19 cellular contexts compared by ENCODE assay signal in genomic region chr16:57940382-57940966, GRCh38. TPM values are rescaled to one million over a fixed set of nuclear protein-coding genes. Genes with fewer than 3 reads are reported as not detected.
DNase-seq lines count a peak whose midpoint lies in the region; ATAC-seq, FAIRE-seq and TF ChIP-seq lines count a peak whose summit lies in the region.
"Had no signal": no experiment of that assay in that cellular context is flagged by ENCODE, and none has a peak within 500 bp of the region (broad histone marks: within the 10 kb centered on the region; RNA-seq: fewer than 3 reads in every experiment).

No MANE protein-coding gene starts in this region.

- BruUV-seq in HepG2 (replicated peaks; lab: Mats Ljungman, UMichigan) (no TSS peak), K562 (replicated peaks; lab: Mats Ljungman, UMichigan) (no TSS peak)

- in situ Hi-C loops in HepG2 (cut with HindIII; ENCODE audit: extremely low pct_ligation_motif_present, low pct_unique_long_range_greater_than_20kb) (no loop called here), K562 (cut with MboI) (no loop called here)

- H3K9me3 ChIP-seq in HepG2 (ENCODE audit: low read length): no peaks in the 10 kb centered on the region
- no peaks in the 10 kb centered on the region for H3K9me3 ChIP-seq in right lobe of liver
- H3K9me3 ChIP-seq in K562 (replicated peaks; ENCODE audit: control insufficient read depth, insufficient read depth, low read depth, low read length): no peaks in the 10 kb centered on the region
- no peaks in the 10 kb centered on the region for H3K9me3 ChIP-seq in osteoblast (ENCODE audit: low read depth, low read length)

- H3K27ac ChIP-seq in HepG2 (ENCODE audit: extremely low read length, insufficient read depth, low read length) (no peak overlapping the region), right lobe of liver (no peak overlapping the region), K562 (ENCODE audit: extremely low read depth, low read depth, low read length) (no peak overlapping the region), osteoblast (ENCODE audit: low read depth, low read length) (no peak overlapping the region)
- H3K27ac ChIP-seq: GM23248 had no signal

- H3K4me1 ChIP-seq in HepG2 (ENCODE audit: insufficient read depth, low read length) (peaks cover 11% of the 10 kb centered on the region), right lobe of liver (peaks cover 0 to 10% (median 0%) of the 10 kb centered on the region in 4 donors), K562 (replicated peaks in 1 of 2; ENCODE audit: control insufficient read depth in 2 of 2, insufficient read depth in 2 of 2, low read length in 2 of 2) (peaks cover 0 to 4% of the 10 kb centered on the region in 2 experiments; a peak in 2 of 5 replicates), osteoblast (ENCODE audit: insufficient read depth, low read length) (peaks cover 2% of the 10 kb centered on the region)

- no peak for TF ChIP-seq RAD21 in HepG2 (CRISPR knock-in tag; IDR thresholded peaks at IDR 0.05)
- no peak for TF ChIP-seq RAD21 in K562 (CRISPR knock-in tag; conservative IDR thresholded peaks at IDR 0.05 in 1 of 2, IDR thresholded peaks at IDR 0.05 in 1 of 2)

- H2AFZ ChIP-seq in HepG2 (ENCODE audit: low read length) (no peak overlapping the region), K562 (ENCODE audit: low read depth, low read length) (no peak overlapping the region), osteoblast (ENCODE audit: low read length) (no peak overlapping the region)
- H2AFZ ChIP-seq: GM23248 had no signal

- no peaks in the 10 kb centered on the region for H3K79me2 ChIP-seq in HepG2 (ENCODE audit: insufficient read depth, low read length)
- H3K79me2 ChIP-seq in K562 (ENCODE audit: control insufficient read depth, insufficient read depth, low read length): no peaks in the 10 kb centered on the region
- no peaks in the 10 kb centered on the region for H3K79me2 ChIP-seq in osteoblast (ENCODE audit: insufficient read depth, low read length)

- intact Hi-C loops in HepG2 (cut with micrococcal nuclease; ENCODE audit: unreplicated experiment): no loop called here
- intact Hi-C loops in right lobe of liver (cut with DNase I): no loop called here
- intact Hi-C loops in K562 (cut with micrococcal nuclease): no loop called here

- H3K27me3 ChIP-seq in HepG2 (ENCODE audit: control insufficient read depth in 1 of 2, insufficient read depth in 2 of 2, low read length in 2 of 2) (peaks cover 0 to 41% of the 10 kb centered on the region in 2 experiments; a peak in 3 of 5 replicates), right lobe of liver (no peaks in the 10 kb centered on the region), K562 (ENCODE audit: control insufficient read depth in 2 of 2, insufficient read depth in 2 of 2, low read length in 2 of 2) (peaks cover 29 to 56% of the 10 kb centered on the region in 2 experiments), osteoblast (ENCODE audit: insufficient read depth, low read length) (peaks cover 3% of the 10 kb centered on the region)

- TF ChIP-seq CTCF in HepG2 (CRISPR knock-in tag; IDR thresholded peaks at IDR 0.05) (no peak), right lobe of liver (IDR thresholded peaks at IDR 0.05) (no peak), HFF-Myc (IDR thresholded peaks at IDR 0.05; ENCODE audit: low read depth, low read length, missing control alignments) (no peak), K562 (IDR thresholded peaks at IDR 0.05 in 2 of 3, conservative IDR thresholded peaks at IDR 0.05 in 1 of 3; ENCODE audit: insufficient read depth in 2 of 3, low read depth in 1 of 3, low read length in 3 of 3) (no peak), osteoblast (IDR thresholded peaks at IDR 0.05; ENCODE audit: extremely low read depth, low read depth, low read length) (no peak)

- no peak for ATAC-seq in HepG2
- ATAC-seq in right lobe of liver: no peak
- no peak for ATAC-seq in K562
- no peak for ATAC-seq in HG03196 (IDR thresholded peaks at IDR 0.05; ENCODE audit: unreplicated experiment)

- H3K9me1 ChIP-seq in K562 (ENCODE audit: control insufficient read depth, insufficient read depth, low read length): no peaks in the 10 kb centered on the region

- TF ChIP-seq POLR2A in HepG2 (IDR thresholded peaks at IDR 0.05; ENCODE audit: insufficient read depth in 1 of 2, low read depth in 2 of 2, low read length in 2 of 2) (no peak), right lobe of liver (IDR thresholded peaks at IDR 0.05) (no peak), K562 (conservative IDR thresholded peaks at IDR 0.05) (no peak)

- CTCF ChIA-PET in HepG2 (lab: Yijun Ruan, JAX; ENCODE audit: low intra/inter-chr PET ratio, low total read pairs): no interaction called here
- CTCF ChIA-PET in K562 (lab: Yijun Ruan, JAX; ENCODE audit: low intra/inter-chr PET ratio): no interaction called here

- POLR2A ChIA-PET in HepG2 (lab: Yijun Ruan, JAX): no interaction called here
- POLR2A ChIA-PET in K562 (lab: Yijun Ruan, JAX): interaction anchor here (0.6 kb wide), 1 partner anchor 1395 kb away, joined by 3 read pairs; no protein-coding TSS in a partner anchor

- no peak for FAIRE-seq in HepG2 (lab: Jason Lieb, UNC)
- FAIRE-seq in K562 (lab: Jason Lieb, UNC): no peak
- FAIRE-seq: G401.6, GM12892, H1 had no signal

- no peaks in the 10 kb centered on the region for H4K20me1 ChIP-seq in HepG2 (ENCODE audit: insufficient read depth, low read length)
- H4K20me1 ChIP-seq in K562 (replicated peaks; ENCODE audit: control insufficient read depth, insufficient read depth, low read length): 0 out of 2 replicates have a peak, but pooled peaks cover 4% of the 10 kb centered on the region
- no peaks in the 10 kb centered on the region for H4K20me1 ChIP-seq in osteoblast (ENCODE audit: insufficient read depth, low read length)

- no peaks in the 10 kb centered on the region for H3K36me3 ChIP-seq in HepG2 (replicated peaks in 1 of 2; ENCODE audit: control insufficient read depth in 1 of 2, insufficient read depth in 2 of 2, low read length in 2 of 2)
- no peaks in the 10 kb centered on the region for H3K36me3 ChIP-seq in right lobe of liver
- no peaks in the 10 kb centered on the region for H3K36me3 ChIP-seq in K562 (ENCODE audit: control insufficient read depth, insufficient read depth, low read length)
- H3K36me3 ChIP-seq in osteoblast (ENCODE audit: insufficient read depth, low read length): no peaks in the 10 kb centered on the region

- H3K9ac ChIP-seq in HepG2 (ENCODE audit: insufficient read depth, low read depth, low read length) (no peak overlapping the region), K562 (ENCODE audit: insufficient read depth in 1 of 2, low read depth in 2 of 2, low read length in 2 of 2) (no peak overlapping the region)
- H3K9ac ChIP-seq: GM23248 had no signal

- H3K4me2 ChIP-seq in HepG2 (ENCODE audit: low read depth, low read length) (no peak overlapping the region), K562 (ENCODE audit: insufficient read depth, low read length) (no peak overlapping the region), osteoblast (ENCODE audit: insufficient read depth, low read length) (no peak overlapping the region)

- WGBS in HepG2 (ENCODE audit: low lambda C conversion rate): 42% methylated on average over 5 of the region's 5 CpGs
- 60% methylated on average over 3 of the region's 5 CpGs for WGBS in right lobe of liver (ENCODE audit: insufficient coverage, low coverage, low lambda C conversion rate, missing lambda C conversion rate)
- 10% methylated on average over 5 of the region's 5 CpGs for WGBS in K562 (ENCODE audit: insufficient coverage, low coverage, missing lambda C conversion rate)

- H3K4me3 ChIP-seq in HepG2 (replicated peaks in 1 of 3; ENCODE audit: insufficient read depth in 1 of 3, low read depth in 2 of 3, low read length in 3 of 3) (no peak overlapping the region), right lobe of liver (no peak overlapping the region), HFF-Myc (replicated peaks; ENCODE audit: low read depth, low read length) (no peak overlapping the region), K562 (no peak overlapping the region), osteoblast (ENCODE audit: insufficient read depth, low read length) (no peak overlapping the region)
- H3K4me3 ChIP-seq: GM23248 had no signal

- DNase-seq in HepG2 (ENCODE audit: low spot score): no peak
- DNase-seq in right lobe of liver: no peak
- DNase-seq in HFF-Myc (ENCODE audit: extremely low read depth, low read depth): peak; percentile 25
- DNase-seq in K562 (ENCODE audit: extremely low read depth in 1 of 4, low spot score in 3 of 4): no peak
- DNase-seq in osteoblast (ENCODE audit: insufficient read length, low spot score, missing footprints): peak; percentile 39
- DNase-seq in NCI-H2107 (lab: John Stamatoyannopoulos, UW): no peak
- DNase-seq in foreskin melanocyte: no peak
- DNase-seq: 8988T; CD4-positive, alpha-beta memory T cell; H7; HCEC 1CT; HFFc6 had no signal

- TF ChIP-seq EP300 in HepG2 (IDR thresholded peaks at IDR 0.05; ENCODE audit: low read depth in 2 of 2, low read length in 2 of 2) (no peak), HepG2 (CRISPR knock-in tag; IDR thresholded peaks at IDR 0.05; ENCODE audit: borderline replicate concordance) (no peak), K562 (IDR thresholded peaks at IDR 0.05; ENCODE audit: low read length) (no peak)

RNA-seq across cellular contexts. Expression of gene CNGB1, which starts 30.5 kb away (rescaled TPM):
- total RNA-seq in HepG2 (2016; rRNA removed; fragmentation: Illumina TruSeq; extraction: Trizol) (0.02 and 0.03 TPM in 2 replicates), right lobe of liver (not detected), K562 (2014; rRNA removed) (not detected in 2 replicates), K562 (2014; rRNA removed; fragmentation: Illumina TruSeq; extraction: Trizol) (not detected in 2 replicates), K562 (2015; rRNA removed; fragmentation: Illumina TruSeq; extraction: Trizol) (not detected in 2 replicates), K562 (2021) (not detected in 2 replicates), osteoblast (not detected in 2 replicates)
- not detected in 2 replicates for total RNA-seq in HepG2 (2016; cell fraction: cytosol; rRNA removed; fragmentation: Illumina TruSeq; extraction: Trizol; ENCODE audit: low read depth)
- 0.03 and 0.09 TPM in 2 replicates for total RNA-seq in HepG2 (2016; cell fraction: insoluble cytoplasmic fraction; rRNA removed; fragmentation: Illumina TruSeq; extraction: Trizol)
- 0.53 TPM in 1 of 2 replicates, not detected in the other for total RNA-seq in HepG2 (2016; cell fraction: membrane; rRNA removed; fragmentation: Illumina TruSeq; extraction: Trizol)
- total RNA-seq in HepG2 (2016; cell fraction: nucleus; rRNA removed; fragmentation: Illumina TruSeq; extraction: Trizol): not detected in 2 replicates
- polyA plus RNA-seq in HepG2 (2011; rRNA removed) (0.15 and 0.29 TPM in 2 replicates), K562 (2011; rRNA removed) (not detected in 2 replicates), K562 (2014; fragmentation: Illumina TruSeq; extraction: Trizol) (not detected in 2 replicates), K562 (2014; fragmentation: Nextera tagmentation; extraction: Ambion mirVana) (not detected), K562 (2014; rRNA removed) (not detected in 2 replicates)
- 0.15 and 0.33 TPM in 2 replicates for polyA plus RNA-seq in HepG2 (2011; cell fraction: cytosol; rRNA removed)
- 0.08 and 0.38 TPM in 2 replicates for polyA plus RNA-seq in HepG2 (2011; cell fraction: nucleus; rRNA removed)
- polyA plus RNA-seq in HepG2 (2012): 0.08 and 0.84 TPM in 2 replicates
- polyA plus RNA-seq in HepG2 (2016; cell fraction: cytosol; fragmentation: Illumina TruSeq; extraction: Trizol; ENCODE audit: low read depth): 0.09 and 0.19 TPM in 2 replicates
- polyA plus RNA-seq in HepG2 (2016; cell fraction: insoluble cytoplasmic fraction; fragmentation: Illumina TruSeq; extraction: Trizol; ENCODE audit: low read depth): 0.05 TPM in 1 of 2 replicates, not detected in the other
- polyA plus RNA-seq in HepG2 (2016; cell fraction: membrane; fragmentation: Illumina TruSeq; extraction: Trizol; ENCODE audit: low read depth): not detected in 2 replicates
- not detected in 2 replicates for polyA plus RNA-seq in HepG2 (2016; cell fraction: nucleus; fragmentation: Illumina TruSeq; extraction: Trizol; ENCODE audit: insufficient read depth, low read depth)
- polyA minus RNA-seq in HepG2 (2011; rRNA and poly(A)+ RNA removed; ENCODE audit: low replicate concordance): 4.0 and 16.2 TPM in 2 replicates
- 0.10 TPM in 1 of 2 replicates, not detected in the other for polyA minus RNA-seq in HepG2 (2011; cell fraction: cytosol; rRNA and poly(A)+ RNA removed)
- polyA minus RNA-seq in HepG2 (2011; cell fraction: nucleus; rRNA and poly(A)+ RNA removed): 0.64 and 1.5 TPM in 2 replicates
- total RNA-seq in K562 (2011; cell fraction: chromatin; rRNA removed; ENCODE audit: low replicate concordance): not detected in 2 replicates
- not detected in 2 replicates for total RNA-seq in K562 (2011; cell fraction: nucleolus; rRNA removed)
- total RNA-seq in K562 (2011; cell fraction: nucleoplasm; rRNA removed): not detected in 2 replicates
- polyA plus RNA-seq in K562 (2011; cell fraction: cytosol; rRNA removed): not detected in 2 replicates
- polyA plus RNA-seq in K562 (2011; cell fraction: nucleus; rRNA removed): not detected in 2 replicates
- polyA plus RNA-seq in K562 (2012): not detected in 2 replicates
- polyA minus RNA-seq in K562 (2011; rRNA and poly(A)+ RNA removed): not detected in 2 replicates
- polyA minus RNA-seq in K562 (2011; cell fraction: cytosol; rRNA and poly(A)+ RNA removed): not detected in 2 replicates
- polyA minus RNA-seq in K562 (2011; cell fraction: nucleus; rRNA and poly(A)+ RNA removed): not detected in 2 replicates
- total RNA-seq: A673; CD4-positive, alpha-beta memory T cell; GM23248; H1; H7 had no signal
- polyA plus RNA-seq: BJ; CD4-positive, alpha-beta memory T cell; GM23248; H1 had no signal

RNA-seq across cellular contexts. Expression of gene ZNF319, which starts 60.0 kb away (rescaled TPM):
- total RNA-seq in HepG2 (2016; rRNA removed; fragmentation: Illumina TruSeq; extraction: Trizol): 3.5 and 3.6 TPM in 2 replicates
- 0.51 and 0.88 TPM in 2 replicates for total RNA-seq in HepG2 (2016; cell fraction: cytosol; rRNA removed; fragmentation: Illumina TruSeq; extraction: Trizol; ENCODE audit: low read depth)
- total RNA-seq in HepG2 (2016; cell fraction: insoluble cytoplasmic fraction; rRNA removed; fragmentation: Illumina TruSeq; extraction: Trizol): 3.1 and 3.2 TPM in 2 replicates
- 2.3 and 2.7 TPM in 2 replicates for total RNA-seq in HepG2 (2016; cell fraction: membrane; rRNA removed; fragmentation: Illumina TruSeq; extraction: Trizol)
- total RNA-seq in HepG2 (2016; cell fraction: nucleus; rRNA removed; fragmentation: Illumina TruSeq; extraction: Trizol): 3.0 and 3.7 TPM in 2 replicates
- 2.4 and 5.2 TPM in 2 replicates for polyA plus RNA-seq in HepG2 (2011; rRNA removed)
- 2.9 and 3.1 TPM in 2 replicates for polyA plus RNA-seq in HepG2 (2011; cell fraction: cytosol; rRNA removed)
- 7.2 and 8.1 TPM in 2 replicates for polyA plus RNA-seq in HepG2 (2011; cell fraction: nucleus; rRNA removed)
- polyA plus RNA-seq in HepG2 (2012): 2.2 and 4.4 TPM in 2 replicates
- polyA plus RNA-seq in HepG2 (2016; cell fraction: cytosol; fragmentation: Illumina TruSeq; extraction: Trizol; ENCODE audit: low read depth): 0.15 and 0.25 TPM in 2 replicates
- 4.6 TPM in 2 replicates for polyA plus RNA-seq in HepG2 (2016; cell fraction: insoluble cytoplasmic fraction; fragmentation: Illumina TruSeq; extraction: Trizol; ENCODE audit: low read depth)
- 1.0 and 1.3 TPM in 2 replicates for polyA plus RNA-seq in HepG2 (2016; cell fraction: membrane; fragmentation: Illumina TruSeq; extraction: Trizol; ENCODE audit: low read depth)
- polyA plus RNA-seq in HepG2 (2016; cell fraction: nucleus; fragmentation: Illumina TruSeq; extraction: Trizol; ENCODE audit: insufficient read depth, low read depth): 5.6 TPM in 2 replicates
- polyA minus RNA-seq in HepG2 (2011; rRNA and poly(A)+ RNA removed; ENCODE audit: low replicate concordance): 8.6 and 11.6 TPM in 2 replicates
- 4.9 and 6.1 TPM in 2 replicates for polyA minus RNA-seq in HepG2 (2011; cell fraction: cytosol; rRNA and poly(A)+ RNA removed)
- 4.6 and 5.0 TPM in 2 replicates for polyA minus RNA-seq in HepG2 (2011; cell fraction: nucleus; rRNA and poly(A)+ RNA removed)
- total RNA-seq in right lobe of liver: 1 to 10 TPM; 2.5 to 4.9 (median 3.4) TPM
- total RNA-seq in K562 (2011; cell fraction: chromatin; rRNA removed; ENCODE audit: low replicate concordance): 3.7 and 13.4 TPM in 2 replicates
- 6.6 and 7.3 TPM in 2 replicates for total RNA-seq in K562 (2011; cell fraction: nucleolus; rRNA removed)
- total RNA-seq in K562 (2011; cell fraction: nucleoplasm; rRNA removed): 3.7 and 4.7 TPM in 2 replicates
- 1.4 TPM in 2 replicates for total RNA-seq in K562 (2014; rRNA removed)
- total RNA-seq in K562 (2014; rRNA removed; fragmentation: Illumina TruSeq; extraction: Trizol): 0.80 and 0.87 TPM in 2 replicates
- total RNA-seq in K562 (2015; rRNA removed; fragmentation: Illumina TruSeq; extraction: Trizol): 1.0 and 1.2 TPM in 2 replicates
- total RNA-seq in K562 (2021): 5.2 and 5.7 TPM in 2 replicates
- 1.4 and 2.0 TPM in 2 replicates for polyA plus RNA-seq in K562 (2011; rRNA removed)
- polyA plus RNA-seq in K562 (2011; cell fraction: cytosol; rRNA removed): 2.3 and 3.2 TPM in 2 replicates
- 4.9 and 5.1 TPM in 2 replicates for polyA plus RNA-seq in K562 (2011; cell fraction: nucleus; rRNA removed)
- 3.2 and 6.6 TPM in 2 replicates for polyA plus RNA-seq in K562 (2012)
- polyA plus RNA-seq in K562 (2014; fragmentation: Illumina TruSeq; extraction: Trizol): 2.1 and 3.6 TPM in 2 replicates
- under 1 TPM; 0.20 to 0.31 TPM for polyA plus RNA-seq in K562 (2014; fragmentation: Nextera tagmentation; extraction: Ambion mirVana)
- 2.7 and 3.2 TPM in 2 replicates for polyA plus RNA-seq in K562 (2014; rRNA removed)
- 2.2 and 3.0 TPM in 2 replicates for polyA minus RNA-seq in K562 (2011; rRNA and poly(A)+ RNA removed)
- 3.2 and 6.1 TPM in 2 replicates for polyA minus RNA-seq in K562 (2011; cell fraction: cytosol; rRNA and poly(A)+ RNA removed)
- 5.5 and 6.2 TPM in 2 replicates for polyA minus RNA-seq in K562 (2011; cell fraction: nucleus; rRNA and poly(A)+ RNA removed)
- total RNA-seq in osteoblast: 4.3 and 5.6 TPM in 2 replicates

Comparison
In these comparisons a context has a peak if more than half of its experiments do, and no peak if none do; other contexts are left out.
1. DNase-seq: peak in HFF-Myc (single experiment) and osteoblast (single experiment); none in HepG2 (single experiment), right lobe of liver (0 of 3), K562 (0 of 4), NCI-H2107 (single experiment) and foreskin melanocyte (single experiment).
2. Of the 241 proteins assayed by ChIP-seq in both HepG2 and K562: peak only in HepG2: none; only in K562: ZFP36; in both: none; in neither: 239; mixed calls (peak in some experiments, not most) for 1.